Comparison of ENCODE assay signal across 22 cellular contexts in the genomic region with DNA sequence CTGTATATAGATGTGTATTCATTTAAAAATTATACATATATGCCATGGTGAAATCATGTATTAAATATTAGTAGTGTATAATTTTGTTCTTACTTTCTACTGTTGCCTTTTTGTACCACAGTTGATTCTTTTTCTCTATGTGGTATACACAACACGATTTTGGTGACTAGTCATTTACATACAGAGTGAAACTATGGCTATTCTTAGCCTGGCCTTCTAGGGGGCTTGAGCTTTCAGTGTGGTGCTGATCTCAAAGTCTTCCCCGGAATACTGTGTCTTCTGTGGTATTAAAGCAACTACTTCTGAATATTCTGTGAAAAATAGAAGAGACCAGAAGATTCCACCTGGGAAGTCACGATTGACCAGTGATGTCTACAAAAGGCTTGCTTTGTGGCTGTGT.
DNase-seq lines count a peak whose midpoint lies in the region; ATAC-seq lines count a peak whose summit lies in the region.
"Had no signal": no experiment of that assay in that cellular context is flagged by ENCODE, and none has a peak within 500 bp of the region (broad histone marks: within the 10 kb centered on the region; RNA-seq: fewer than 3 reads in every experiment).

No MANE protein-coding gene starts in this region.

- H3K9me3 ChIP-seq in KOPT-K1 (ENCODE audit: insufficient read depth, low read length, poor library complexity, severe bottlenecking): no peaks in the 10 kb centered on the region
- H3K9me3 ChIP-seq: sigmoid colon, upper lobe of right lung had no signal

- H3K4me1 Mint-ChIP-seq in dendritic cell treated with granulocyte-macrophage colony-stimulating factor and Interleukin-4, amounts not matched to agents 40 ng/mL and 50 ng/mL, for 4 days (ENCODE audit: low read depth): peaks cover 13% of the 10 kb centered on the region

- no peak for DNase-seq in left ventricle myocardium superior
- DNase-seq in left cardiac atrium: no peak
- no peak for DNase-seq in AG08396 (ENCODE audit: low spot score)
- no peak for DNase-seq in stimulated activated CD8-positive, alpha-beta memory T cell treated with anti-CD3 and anti-CD28 coated beads, Interleukin-4, amount 100 ng/mL, for 48 hours
- DNase-seq in OCI-M2 (lab: John Stamatoyannopoulos, UW; ENCODE audit: unreplicated experiment): no peak
- no peak for DNase-seq in activated T-cell treated with anti-CD3 and anti-CD28 coated beads, Interleukin-2, amount 50 U/mL, for 1 hour
- DNase-seq: ACHN; activated CD4-positive, alpha-beta T cell treated with anti-CD3 and anti-CD28 coated beads for 4 hours; activated naive CD4-positive, alpha-beta T cell treated with anti-CD3 and anti-CD28 coated beads, Interleukin-2, amount 50 U/mL, for 16 hours; activated T-cell treated with anti-CD3 and anti-CD28 coated beads, Interleukin-2, amount 50 U/mL, for 48 hours; C1 segment of cervical spinal cord; Calu3; midbrain; nephron progenitor cell; sigmoid colon; T-helper 17 cell; upper lobe of right lung had no signal

- H3K9me3 Mint-ChIP-seq in dendritic cell treated with granulocyte-macrophage colony-stimulating factor and Interleukin-4, amounts not matched to agents 40 ng/mL and 50 ng/mL, for 4 days: no peaks in the 10 kb centered on the region
- H3K9me3 Mint-ChIP-seq: nephron progenitor cell had no signal

- intact Hi-C loops in left ventricle myocardium superior (cut with micrococcal nuclease) (loop anchor here (10.0 kb wide), 1 partner anchor 1048 kb away; no protein-coding TSS in a partner anchor), left cardiac atrium (cut with DNase I) (loop anchor here in 1 of 2 donors (5.0 to 10.0 kb wide), 2 partner anchors 438 to 1045 kb away; no protein-coding TSS in a partner anchor)
- intact Hi-C loops in dendritic cell treated with granulocyte-macrophage colony-stimulating factor and Interleukin-4, amounts not matched to agents 40 ng/mL and 50 ng/mL, for 4 days (cut with micrococcal nuclease): loop anchor here (5.0 to 10.0 kb wide), 2 partner anchors 190 to 248 kb away; no protein-coding TSS in a partner anchor

- no peaks in the 10 kb centered on the region for H3K36me3 Mint-ChIP-seq in dendritic cell treated with granulocyte-macrophage colony-stimulating factor and Interleukin-4, amounts not matched to agents 40 ng/mL and 50 ng/mL, for 4 days (ENCODE audit: low read depth)

- H3K27ac Mint-ChIP-seq in dendritic cell treated with granulocyte-macrophage colony-stimulating factor and Interleukin-4, amounts not matched to agents 40 ng/mL and 50 ng/mL, for 4 days: peak overlapping the region; percentile 4
- H3K27ac Mint-ChIP-seq: nephron progenitor cell, T-helper 17 cell had no signal

- H3K4me3 Mint-ChIP-seq in dendritic cell treated with granulocyte-macrophage colony-stimulating factor and Interleukin-4, amounts not matched to agents 40 ng/mL and 50 ng/mL, for 4 days: no peak overlapping the region
- H3K4me3 Mint-ChIP-seq: nephron progenitor cell, T-helper 17 cell had no signal

- H3K27ac ChIP-seq in KOPT-K1 (ENCODE audit: low read depth, low read length, poor library complexity, severe bottlenecking): peak overlapping the region; percentile 95
- H3K27ac ChIP-seq: HL-60, sigmoid colon, upper lobe of right lung had no signal

- H3K36me3 ChIP-seq in KOPT-K1 (ENCODE audit: insufficient read depth, low read length): peaks cover 27% of the 10 kb centered on the region
- H3K36me3 ChIP-seq: sigmoid colon had no signal

- H3K27me3 Mint-ChIP-seq in dendritic cell treated with granulocyte-macrophage colony-stimulating factor and Interleukin-4, amounts not matched to agents 40 ng/mL and 50 ng/mL, for 4 days: no peaks in the 10 kb centered on the region
- H3K27me3 Mint-ChIP-seq: T-helper 17 cell had no signal

- ATAC-seq in left ventricle myocardium superior (peak; percentile 31), left cardiac atrium (no peak)
- ATAC-seq: HepG2, Panc1, T-helper 17 cell, upper lobe of right lung had no signal
